29 cellular contexts compared by ENCODE assay signal in the genomic region with DNA sequence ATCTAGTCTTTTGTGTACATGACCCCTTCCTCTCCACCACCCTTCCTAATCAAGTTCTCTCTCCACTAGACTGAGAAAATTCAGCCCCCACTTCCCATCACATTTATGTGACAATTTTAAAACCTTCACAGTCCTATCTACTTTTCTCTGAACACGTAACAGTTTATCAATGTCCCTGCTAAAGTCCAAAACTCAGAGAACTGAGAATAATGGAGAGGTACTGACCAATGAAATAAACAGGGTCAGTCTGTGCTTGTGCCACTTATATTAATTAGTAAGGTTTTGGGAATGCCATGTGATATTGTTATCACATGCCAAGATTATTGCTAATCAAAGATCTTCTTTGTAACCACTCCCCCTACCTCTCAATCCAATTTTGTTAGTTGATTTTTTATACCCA.
"Had no signal": no experiment of that assay in that cellular context is flagged by ENCODE, and none has a peak within 500 bp of the region (broad histone marks: within the 10 kb centered on the region; RNA-seq: fewer than 3 reads in every experiment).

No MANE protein-coding gene starts in this region.

- H3K9me3 Mint-ChIP-seq: stimulated activated effector memory CD8-positive, alpha-beta T cell treated with anti-CD3 and anti-CD28 coated beads, Interleukin-12 subunit alpha, Interleukin-12 subunit beta, amount 100 ng/mL, for 72 hours; stimulated activated memory B cell treated with anti-CD40 and anti-IgM and Interleukin-4, amounts not matched to agents 10 μg/mL and 1 μg/mL and 100 μg/mL, for 72 hours; stimulated activated naive B cell treated with anti-CD40 and anti-IgM and Interleukin-4, amounts not matched to agents 10 μg/mL and 1 μg/mL and 100 μg/mL, for 72 hours; stimulated activated naive CD8-positive, alpha-beta T cell treated with anti-CD3 and anti-CD28 coated beads, Interleukin-15, amount 100 ng/mL, for 72 hours; stimulated activated naive CD8-positive, alpha-beta T cell treated with anti-CD3 and anti-CD28 coated beads, Interleukin-15, Interleukin-2, amounts not matched to agents 100 ng/mL and 50 ng/mL, for 24 hours; type B pancreatic cell had no signal

- H3K4me1 Mint-ChIP-seq: stimulated activated effector memory CD8-positive, alpha-beta T cell treated with anti-CD3 and anti-CD28 coated beads, Interleukin-12 subunit alpha, Interleukin-12 subunit beta, amount 100 ng/mL, for 72 hours; stimulated activated memory B cell treated with anti-CD40 and anti-IgM and Interleukin-4, amounts not matched to agents 10 μg/mL and 1 μg/mL and 100 μg/mL, for 72 hours; stimulated activated naive B cell treated with anti-CD40 and anti-IgM and Interleukin-4, amounts not matched to agents 10 μg/mL and 1 μg/mL and 100 μg/mL, for 72 hours; stimulated activated naive CD8-positive, alpha-beta T cell treated with anti-CD3 and anti-CD28 coated beads, Interleukin-15, amount 100 ng/mL, for 72 hours had no signal

- H3K36me3 Mint-ChIP-seq: stimulated activated effector memory CD8-positive, alpha-beta T cell treated with anti-CD3 and anti-CD28 coated beads, Interleukin-12 subunit alpha, Interleukin-12 subunit beta, amount 100 ng/mL, for 72 hours; stimulated activated naive B cell treated with anti-CD40 and anti-IgM and Interleukin-4, amounts not matched to agents 10 μg/mL and 1 μg/mL and 100 μg/mL, for 72 hours; type B pancreatic cell had no signal

- FAIRE-seq: urothelium cell line had no signal

- H3K27ac Mint-ChIP-seq: stimulated activated effector memory CD8-positive, alpha-beta T cell treated with anti-CD3 and anti-CD28 coated beads, Interleukin-12 subunit alpha, Interleukin-12 subunit beta, amount 100 ng/mL, for 72 hours; stimulated activated memory B cell treated with anti-CD40 and anti-IgM and Interleukin-4, amounts not matched to agents 10 μg/mL and 1 μg/mL and 100 μg/mL, for 72 hours; stimulated activated naive B cell treated with anti-CD40 and anti-IgM and Interleukin-4, amounts not matched to agents 10 μg/mL and 1 μg/mL and 100 μg/mL, for 72 hours; stimulated activated naive CD8-positive, alpha-beta T cell treated with anti-CD3 and anti-CD28 coated beads, Interleukin-15, amount 100 ng/mL, for 72 hours; stimulated activated naive CD8-positive, alpha-beta T cell treated with anti-CD3 and anti-CD28 coated beads, Interleukin-15, Interleukin-2, amounts not matched to agents 100 ng/mL and 50 ng/mL, for 24 hours; type B pancreatic cell had no signal

- H3K4me3 ChIP-seq: stomach, suprapubic skin, testis, thoracic aorta, thyroid gland, tibial artery, tibial nerve, transverse colon, upper lobe of left lung, upper lobe of right lung, uterus, vagina had no signal

- DNase-seq: stimulated activated CD4-positive, alpha-beta T cell treated with anti-CD3 and anti-CD28 coated beads, Interleukin-2, amount 100 ng/mL, for 48 hours; stimulated activated CD4-positive, alpha-beta T cell treated with anti-CD3 and anti-CD28 coated beads, Interleukin-4, amount 100 ng/mL, for 1 hour; stimulated activated CD4-positive, alpha-beta T cell treated with anti-CD3 and anti-CD28 coated beads, Interleukin-4, amount 100 ng/mL, for 24 hours; stimulated activated CD4-positive, alpha-beta T cell treated with anti-CD3 and anti-CD28 coated beads, Interleukin-4, amount 100 ng/mL, for 4 hours; stimulated activated CD8-positive, alpha-beta memory T cell treated with anti-CD3 and anti-CD28 coated beads, Interleukin-4, amount 100 ng/mL, for 48 hours; stimulated activated naive B cell treated with anti-CD40 and anti-IgM and Interleukin-4, amounts not matched to agents 10 μg/mL and 1 μg/mL and 100 μg/mL, for 72 hours; stimulated activated naive CD4-positive, alpha-beta T cell; stimulated activated naive CD4-positive, alpha-beta T cell treated with Interleukin-2 at 50 U/mL for 16 hours; stimulated activated naive CD8-positive, alpha-beta T cell treated with anti-CD3 and anti-CD28 coated beads, Interleukin-15, amount 100 ng/mL, for 72 hours; stimulated activated naive CD8-positive, alpha-beta T cell treated with anti-CD3 and anti-CD28 coated beads, Interleukin-15, Interleukin-2, amounts not matched to agents 100 U/mL and 50 U/mL, for 24 hours; stomach; substantia nigra; testis; thyroid gland; tibial artery; transverse colon; trophoblast cell; upper lobe of left lung; upper lobe of right lung; uterus had no signal

- ATAC-seq: stimulated activated effector memory CD8-positive, alpha-beta T cell treated with anti-CD3 and anti-CD28 coated beads, Interleukin-12 subunit alpha, Interleukin-12 subunit beta, amount 100 ng/mL, for 72 hours; stimulated activated memory B cell treated with anti-CD40 and anti-IgM and Interleukin-4, amounts not matched to agents 10 μg/mL and 1 μg/mL and 100 μg/mL, for 72 hours; stimulated activated naive B cell treated with anti-CD40 and anti-IgM and Interleukin-4, amounts not matched to agents 10 μg/mL and 1 μg/mL and 100 μg/mL, for 72 hours; stimulated activated naive CD8-positive, alpha-beta T cell treated with anti-CD3 and anti-CD28 coated beads, Interleukin-15, amount 100 ng/mL, for 72 hours; stimulated activated naive CD8-positive, alpha-beta T cell treated with anti-CD3 and anti-CD28 coated beads, Interleukin-15, Interleukin-2, amounts not matched to agents 100 U/mL and 50 U/mL, for 24 hours; upper lobe of right lung had no signal

- H3K27me3 ChIP-seq: testis, thyroid gland, tibial artery, transverse colon, upper lobe of left lung, uterus, vagina had no signal

- H3K4me1 ChIP-seq: stomach, suprapubic skin, testis, thyroid gland, tibial artery, tibial nerve, transverse colon, upper lobe of left lung, upper lobe of right lung, uterus, vagina had no signal

- H3K9me3 ChIP-seq: stomach, suprapubic skin, testis, thoracic aorta, thyroid gland, tibial artery, tibial nerve, transverse colon, upper lobe of left lung, upper lobe of right lung, uterus, vagina had no signal

- H3K4me3 Mint-ChIP-seq: stimulated activated effector memory CD8-positive, alpha-beta T cell treated with anti-CD3 and anti-CD28 coated beads, Interleukin-12 subunit alpha, Interleukin-12 subunit beta, amount 100 ng/mL, for 72 hours; stimulated activated memory B cell treated with anti-CD40 and anti-IgM and Interleukin-4, amounts not matched to agents 10 μg/mL and 1 μg/mL and 100 μg/mL, for 72 hours; stimulated activated naive B cell treated with anti-CD40 and anti-IgM and Interleukin-4, amounts not matched to agents 10 μg/mL and 1 μg/mL and 100 μg/mL, for 72 hours; stimulated activated naive CD8-positive, alpha-beta T cell treated with anti-CD3 and anti-CD28 coated beads, Interleukin-15, amount 100 ng/mL, for 72 hours; stimulated activated naive CD8-positive, alpha-beta T cell treated with anti-CD3 and anti-CD28 coated beads, Interleukin-15, Interleukin-2, amounts not matched to agents 100 ng/mL and 50 ng/mL, for 24 hours; type B pancreatic cell had no signal

- H3K27me3 Mint-ChIP-seq: stimulated activated memory B cell treated with anti-CD40 and anti-IgM and Interleukin-4, amounts not matched to agents 10 μg/mL and 1 μg/mL and 100 μg/mL, for 72 hours had no signal

- H3K36me3 ChIP-seq: stomach, suprapubic skin, thoracic aorta, thyroid gland, tibial artery, tibial nerve, transverse colon, upper lobe of left lung, upper lobe of right lung, uterus, vagina had no signal

- H3K27ac ChIP-seq: stomach, suprapubic skin, testis, thoracic aorta, thyroid gland, tibial artery, tibial nerve, transverse colon, upper lobe of left lung, upper lobe of right lung, uterus, vagina had no signal
